ENCODE assay signal across 11 cellular contexts in genomic region chr4:1470816-1471442, GRCh38.
"Had no signal": no experiment of that assay in that cellular context is flagged by ENCODE, and none has a peak within 500 bp of the region (broad histone marks: within the 10 kb centered on the region; RNA-seq: fewer than 3 reads in every experiment).

No MANE protein-coding gene starts in this region.

- H3K36me3 ChIP-seq: tibial nerve had no signal

- H3K27me3 Mint-ChIP-seq: activated CD4-positive, alpha-beta memory T cell treated with anti-CD3 and anti-CD28 coated beads, Interleukin-2, amount 10 ng/mL, durations not matched to agents 7 days and 5 days had no signal

- H3K27ac ChIP-seq: tibial nerve had no signal

- H3K4me3 ChIP-seq: mucosa of descending colon, tibial nerve had no signal

- H3K4me3 Mint-ChIP-seq: activated CD4-positive, alpha-beta memory T cell treated with anti-CD3 and anti-CD28 coated beads, Interleukin-2, amount 10 ng/mL, durations not matched to agents 7 days and 5 days; activated CD4-positive, alpha-beta T cell treated with anti-CD3 and anti-CD28 coated beads for 36 hours; activated naive CD4-positive, alpha-beta T cell treated with anti-CD3 and anti-CD28 coated beads, Interleukin-2, amount 50 U/mL, for 24 hours; brain; naive thymus-derived CD8-positive, alpha-beta T cell had no signal

- H3K9me3 ChIP-seq: mucosa of descending colon, tibial nerve had no signal

- ATAC-seq: activated CD4-positive, alpha-beta T cell treated with anti-CD3 and anti-CD28 coated beads for 36 hours; mucosa of descending colon; naive thymus-derived CD8-positive, alpha-beta T cell had no signal

- DNase-seq: activated CD4-positive, alpha-beta memory T cell treated with anti-CD3 and anti-CD28 coated beads, Interleukin-2, amount 10 ng/mL, durations not matched to agents 7 days and 5 days; activated CD4-positive, alpha-beta T cell treated with anti-CD3 and anti-CD28 coated beads for 36 hours; amygdala; dermis blood vessel endothelial cell; erythroblast; T-helper 9 cell had no signal

- H3K36me3 Mint-ChIP-seq: activated naive CD4-positive, alpha-beta T cell treated with anti-CD3 and anti-CD28 coated beads, Interleukin-2, amount 50 U/mL, for 24 hours; brain had no signal

- H3K27ac Mint-ChIP-seq: activated CD4-positive, alpha-beta memory T cell treated with anti-CD3 and anti-CD28 coated beads, Interleukin-2, amount 10 ng/mL, durations not matched to agents 7 days and 5 days; activated CD4-positive, alpha-beta T cell treated with anti-CD3 and anti-CD28 coated beads for 36 hours; activated naive CD4-positive, alpha-beta T cell treated with anti-CD3 and anti-CD28 coated beads, Interleukin-2, amount 50 U/mL, for 24 hours; brain; naive thymus-derived CD8-positive, alpha-beta T cell had no signal

- H3K4me1 Mint-ChIP-seq: activated CD4-positive, alpha-beta memory T cell treated with anti-CD3 and anti-CD28 coated beads, Interleukin-2, amount 10 ng/mL, durations not matched to agents 7 days and 5 days; activated CD4-positive, alpha-beta T cell treated with anti-CD3 and anti-CD28 coated beads for 36 hours; activated naive CD4-positive, alpha-beta T cell treated with anti-CD3 and anti-CD28 coated beads, Interleukin-2, amount 50 U/mL, for 24 hours; brain; naive thymus-derived CD8-positive, alpha-beta T cell had no signal
